Comparison of ENCODE assay signal across 11 cellular contexts in genomic region chr10:75061709-75062108, GRCh38.
"Had no signal": no experiment of that assay in that cellular context is flagged by ENCODE, and none has a peak within 500 bp of the region (broad histone marks: within the 10 kb centered on the region; RNA-seq: fewer than 3 reads in every experiment).

No MANE protein-coding gene starts in this region.

- H3K36me3 Mint-ChIP-seq: activated naive CD8-positive, alpha-beta T cell; naive thymus-derived CD8-positive, alpha-beta T cell; WTC11 had no signal

- H3K27me3 Mint-ChIP-seq: activated naive CD8-positive, alpha-beta T cell had no signal

- H3K27ac Mint-ChIP-seq: activated naive CD8-positive, alpha-beta T cell; endodermal cell; WTC11 had no signal

- H3K9me3 Mint-ChIP-seq: naive thymus-derived CD8-positive, alpha-beta T cell; WTC11 had no signal

- H3K4me3 Mint-ChIP-seq: activated naive CD8-positive, alpha-beta T cell; endodermal cell; naive thymus-derived CD8-positive, alpha-beta T cell; WTC11 had no signal

- H3K4me1 Mint-ChIP-seq: naive thymus-derived CD8-positive, alpha-beta T cell had no signal

- H3K4me3 ChIP-seq: lung, SK-N-MC, stomach had no signal

- H3K36me3 ChIP-seq: stomach had no signal

- DNase-seq: activated effector memory CD4-positive, alpha-beta T cell treated with Interleukin-2 at 50 U/mL for 16 hours; amygdala; endodermal cell; left colon; naive thymus-derived CD8-positive, alpha-beta T cell; stimulated activated CD4-positive, alpha-beta T cell treated with anti-CD3 and anti-CD28 coated beads, Interleukin-4, amount 100 ng/mL, for 4 hours; stomach had no signal

- H3K27me3 ChIP-seq: stomach had no signal

- H3K27ac ChIP-seq: SK-N-MC, stomach had no signal

- ATAC-seq: left colon; naive thymus-derived CD8-positive, alpha-beta T cell; WTC11 had no signal

- H3K9me3 ChIP-seq: stomach had no signal
